ENCODE assay signal across 1 cellular context in the genomic region with DNA sequence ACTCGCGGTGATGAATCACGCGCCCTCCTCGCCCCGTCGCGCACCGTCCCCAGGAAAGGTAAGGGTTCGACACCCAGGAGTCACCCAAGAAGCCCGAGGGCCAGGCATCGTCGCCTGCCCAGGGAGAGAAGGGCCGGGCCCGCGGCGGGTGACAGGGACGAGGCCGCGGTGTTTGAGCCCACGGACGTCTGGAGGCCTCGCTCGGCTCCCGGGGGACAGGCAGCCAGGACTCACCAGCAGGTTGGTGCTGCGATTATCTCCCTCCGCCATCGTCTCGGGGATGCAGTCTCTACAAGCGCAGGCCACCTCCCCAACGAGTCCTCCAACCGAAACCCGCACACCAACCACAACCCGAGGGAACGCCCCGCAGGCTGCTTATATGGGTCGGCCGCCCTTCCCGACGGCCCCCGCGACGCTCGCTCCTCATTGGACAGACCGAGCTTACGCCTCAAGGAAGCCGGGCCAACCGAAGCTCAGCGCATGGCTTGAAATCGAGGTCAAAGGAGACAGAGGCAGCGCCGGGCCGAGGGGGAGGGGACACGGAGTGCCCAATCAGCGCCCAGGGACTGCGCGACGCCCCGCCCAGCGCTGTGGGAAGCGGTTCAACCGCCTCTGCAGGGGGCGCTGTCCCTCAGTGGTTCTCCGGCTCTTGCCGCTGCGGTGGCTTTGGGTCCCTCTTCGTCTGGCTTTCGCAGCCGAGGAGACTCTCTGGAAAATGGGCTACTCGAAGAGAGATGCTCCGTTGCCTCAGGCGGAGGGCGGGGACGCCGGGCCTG.
TF ChIP-seq lines count a peak whose summit lies in the region.

A gene (minus strand): TSS at position 353 of the 776 bp plus-strand sequence. CDS start 83 bp downstream, at position 270.

TF ChIP-seq in GM12878, 131 proteins besides CTCF, POLR2A, EP300 and RAD21 (continued from another document and continues in another):
- 0 out of 2 replicates have a peak, but pooled peaks have one; percentile 53 for TF ChIP-seq ZBED1 (IDR thresholded peaks at IDR 0.05; ENCODE audit: borderline replicate concordance)
- TF ChIP-seq WRNIP1 (IDR thresholded peaks at IDR 0.05; ENCODE audit: borderline replicate concordance, low read depth, low read length), result no peak
- TF ChIP-seq, protein P1, sequence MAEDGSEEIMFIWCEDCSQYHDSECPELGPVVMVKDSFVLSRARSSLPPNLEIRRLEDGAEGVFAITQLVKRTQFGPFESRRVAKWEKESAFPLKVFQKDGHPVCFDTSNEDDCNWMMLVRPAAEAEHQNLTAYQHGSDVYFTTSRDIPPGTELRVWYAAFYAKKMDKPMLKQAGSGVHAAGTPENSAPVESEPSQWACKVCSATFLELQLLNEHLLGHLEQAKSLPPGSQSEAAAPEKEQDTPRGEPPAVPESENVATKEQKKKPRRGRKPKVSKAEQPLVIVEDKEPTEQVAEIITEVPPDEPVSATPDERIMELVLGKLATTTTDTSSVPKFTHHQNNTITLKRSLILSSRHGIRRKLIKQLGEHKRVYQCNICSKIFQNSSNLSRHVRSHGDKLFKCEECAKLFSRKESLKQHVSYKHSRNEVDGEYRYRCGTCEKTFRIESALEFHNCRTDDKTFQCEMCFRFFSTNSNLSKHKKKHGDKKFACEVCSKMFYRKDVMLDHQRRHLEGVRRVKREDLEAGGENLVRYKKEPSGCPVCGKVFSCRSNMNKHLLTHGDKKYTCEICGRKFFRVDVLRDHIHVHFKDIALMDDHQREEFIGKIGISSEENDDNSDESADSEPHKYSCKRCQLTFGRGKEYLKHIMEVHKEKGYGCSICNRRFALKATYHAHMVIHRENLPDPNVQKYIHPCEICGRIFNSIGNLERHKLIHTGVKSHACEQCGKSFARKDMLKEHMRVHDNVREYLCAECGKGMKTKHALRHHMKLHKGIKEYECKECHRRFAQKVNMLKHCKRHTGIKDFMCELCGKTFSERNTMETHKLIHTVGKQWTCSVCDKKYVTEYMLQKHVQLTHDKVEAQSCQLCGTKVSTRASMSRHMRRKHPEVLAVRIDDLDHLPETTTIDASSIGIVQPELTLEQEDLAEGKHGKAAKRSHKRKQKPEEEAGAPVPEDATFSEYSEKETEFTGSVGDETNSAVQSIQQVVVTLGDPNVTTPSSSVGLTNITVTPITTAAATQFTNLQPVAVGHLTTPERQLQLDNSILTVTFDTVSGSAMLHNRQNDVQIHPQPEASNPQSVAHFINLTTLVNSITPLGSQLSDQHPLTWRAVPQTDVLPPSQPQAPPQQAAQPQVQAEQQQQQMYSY (CRISPR knock-in tag; IDR thresholded peaks at IDR 0.05), result no peak
- TF ChIP-seq SPI1 (IDR thresholded peaks at IDR 0.05; ENCODE audit: borderline replicate concordance, insufficient read depth, low read depth, low read length), result 0 out of 2 replicates have a peak, but pooled peaks have one; percentile 75
- TF ChIP-seq, protein P2, sequence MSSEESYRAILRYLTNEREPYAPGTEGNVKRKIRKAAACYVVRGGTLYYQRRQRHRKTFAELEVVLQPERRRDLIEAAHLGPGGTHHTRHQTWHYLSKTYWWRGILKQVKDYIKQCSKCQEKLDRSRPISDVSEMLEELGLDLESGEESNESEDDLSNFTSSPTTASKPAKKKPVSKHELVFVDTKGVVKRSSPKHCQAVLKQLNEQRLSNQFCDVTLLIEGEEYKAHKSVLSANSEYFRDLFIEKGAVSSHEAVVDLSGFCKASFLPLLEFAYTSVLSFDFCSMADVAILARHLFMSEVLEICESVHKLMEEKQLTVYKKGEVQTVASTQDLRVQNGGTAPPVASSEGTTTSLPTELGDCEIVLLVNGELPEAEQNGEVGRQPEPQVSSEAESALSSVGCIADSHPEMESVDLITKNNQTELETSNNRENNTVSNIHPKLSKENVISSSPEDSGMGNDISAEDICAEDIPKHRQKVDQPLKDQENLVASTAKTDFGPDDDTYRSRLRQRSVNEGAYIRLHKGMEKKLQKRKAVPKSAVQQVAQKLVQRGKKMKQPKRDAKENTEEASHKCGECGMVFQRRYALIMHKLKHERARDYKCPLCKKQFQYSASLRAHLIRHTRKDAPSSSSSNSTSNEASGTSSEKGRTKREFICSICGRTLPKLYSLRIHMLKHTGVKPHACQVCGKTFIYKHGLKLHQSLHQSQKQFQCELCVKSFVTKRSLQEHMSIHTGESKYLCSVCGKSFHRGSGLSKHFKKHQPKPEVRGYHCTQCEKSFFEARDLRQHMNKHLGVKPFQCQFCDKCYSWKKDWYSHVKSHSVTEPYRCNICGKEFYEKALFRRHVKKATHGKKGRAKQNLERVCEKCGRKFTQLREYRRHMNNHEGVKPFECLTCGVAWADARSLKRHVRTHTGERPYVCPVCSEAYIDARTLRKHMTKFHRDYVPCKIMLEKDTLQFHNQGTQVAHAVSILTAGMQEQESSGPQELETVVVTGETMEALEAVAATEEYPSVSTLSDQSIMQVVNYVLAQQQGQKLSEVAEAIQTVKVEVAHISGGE (CRISPR knock-in tag; IDR thresholded peaks at IDR 0.05), result peak; percentile 73
- TF ChIP-seq BACH1 (IDR thresholded peaks at IDR 0.05; ENCODE audit: borderline replicate concordance), result peak; percentile 76
- peak; percentile 40 for TF ChIP-seq LARP7 (IDR thresholded peaks at IDR 0.05)
- TF ChIP-seq KDM1A (IDR thresholded peaks at IDR 0.05; ENCODE audit: borderline replicate concordance), result no peak
- TF ChIP-seq, protein P3, sequence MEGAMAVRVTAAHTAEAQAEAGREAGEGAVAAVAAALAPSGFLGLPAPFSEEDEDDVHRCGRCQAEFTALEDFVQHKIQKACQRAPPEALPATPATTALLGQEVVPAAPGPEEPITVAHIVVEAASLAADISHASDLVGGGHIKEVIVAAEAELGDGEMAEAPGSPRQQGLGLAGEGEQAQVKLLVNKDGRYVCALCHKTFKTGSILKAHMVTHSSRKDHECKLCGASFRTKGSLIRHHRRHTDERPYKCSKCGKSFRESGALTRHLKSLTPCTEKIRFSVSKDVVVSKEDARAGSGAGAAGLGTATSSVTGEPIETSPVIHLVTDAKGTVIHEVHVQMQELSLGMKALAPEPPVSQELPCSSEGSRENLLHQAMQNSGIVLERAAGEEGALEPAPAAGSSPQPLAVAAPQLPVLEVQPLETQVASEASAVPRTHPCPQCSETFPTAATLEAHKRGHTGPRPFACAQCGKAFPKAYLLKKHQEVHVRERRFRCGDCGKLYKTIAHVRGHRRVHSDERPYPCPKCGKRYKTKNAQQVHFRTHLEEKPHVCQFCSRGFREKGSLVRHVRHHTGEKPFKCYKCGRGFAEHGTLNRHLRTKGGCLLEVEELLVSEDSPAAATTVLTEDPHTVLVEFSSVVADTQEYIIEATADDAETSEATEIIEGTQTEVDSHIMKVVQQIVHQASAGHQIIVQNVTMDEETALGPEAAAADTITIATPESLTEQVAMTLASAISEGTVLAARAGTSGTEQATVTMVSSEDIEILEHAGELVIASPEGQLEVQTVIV (IDR thresholded peaks at IDR 0.05; ENCODE audit: borderline replicate concordance, partially characterized antibody), result no peak
- TF ChIP-seq SMAD1 (IDR thresholded peaks at IDR 0.05; ENCODE audit: low read depth, partially characterized antibody), result peak; percentile 64
- TF ChIP-seq, protein P4, sequence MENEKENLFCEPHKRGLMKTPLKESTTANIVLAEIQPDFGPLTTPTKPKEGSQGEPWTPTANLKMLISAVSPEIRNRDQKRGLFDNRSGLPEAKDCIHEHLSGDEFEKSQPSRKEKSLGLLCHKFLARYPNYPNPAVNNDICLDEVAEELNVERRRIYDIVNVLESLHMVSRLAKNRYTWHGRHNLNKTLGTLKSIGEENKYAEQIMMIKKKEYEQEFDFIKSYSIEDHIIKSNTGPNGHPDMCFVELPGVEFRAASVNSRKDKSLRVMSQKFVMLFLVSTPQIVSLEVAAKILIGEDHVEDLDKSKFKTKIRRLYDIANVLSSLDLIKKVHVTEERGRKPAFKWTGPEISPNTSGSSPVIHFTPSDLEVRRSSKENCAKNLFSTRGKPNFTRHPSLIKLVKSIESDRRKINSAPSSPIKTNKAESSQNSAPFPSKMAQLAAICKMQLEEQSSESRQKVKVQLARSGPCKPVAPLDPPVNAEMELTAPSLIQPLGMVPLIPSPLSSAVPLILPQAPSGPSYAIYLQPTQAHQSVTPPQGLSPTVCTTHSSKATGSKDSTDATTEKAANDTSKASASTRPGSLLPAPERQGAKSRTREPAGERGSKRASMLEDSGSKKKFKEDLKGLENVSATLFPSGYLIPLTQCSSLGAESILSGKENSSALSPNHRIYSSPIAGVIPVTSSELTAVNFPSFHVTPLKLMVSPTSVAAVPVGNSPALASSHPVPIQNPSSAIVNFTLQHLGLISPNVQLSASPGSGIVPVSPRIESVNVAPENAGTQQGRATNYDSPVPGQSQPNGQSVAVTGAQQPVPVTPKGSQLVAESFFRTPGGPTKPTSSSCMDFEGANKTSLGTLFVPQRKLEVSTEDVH (IDR thresholded peaks at IDR 0.05; ENCODE audit: low read depth, partially characterized antibody), result no peak
- peak; percentile 44; the same call in 1 of the 2 replicates for TF ChIP-seq RB1 (IDR thresholded peaks at IDR 0.05; ENCODE audit: borderline replicate concordance)
- peak; percentile 68 for TF ChIP-seq RELA (IDR thresholded peaks at IDR 0.05; ENCODE audit: borderline replicate concordance, partially characterized antibody)
- TF ChIP-seq RCOR1 (conservative IDR thresholded peaks at IDR 0.05; ENCODE audit: low read depth, low read length), result peak; percentile 49; the same call in 1 of the 2 replicates
- TF ChIP-seq, protein P5, sequence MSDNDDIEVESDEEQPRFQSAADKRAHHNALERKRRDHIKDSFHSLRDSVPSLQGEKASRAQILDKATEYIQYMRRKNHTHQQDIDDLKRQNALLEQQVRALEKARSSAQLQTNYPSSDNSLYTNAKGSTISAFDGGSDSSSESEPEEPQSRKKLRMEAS (IDR thresholded peaks at IDR 0.05; ENCODE audit: low read depth, low read length), result peak; percentile 78; the same call in 1 of the 2 replicates
- peak; percentile 93 for TF ChIP-seq NR2F1 (conservative IDR thresholded peaks at IDR 0.05)
- TF ChIP-seq POLR2AphosphoS5 (IDR thresholded peaks at IDR 0.05; ENCODE audit: low read length), result peak; percentile 99
- TF ChIP-seq ASH2L (IDR thresholded peaks at IDR 0.05; ENCODE audit: borderline replicate concordance, low read depth), result no peak
- TF ChIP-seq RAD51 (IDR thresholded peaks at IDR 0.05), result no peak
- TF ChIP-seq RBBP5 (conservative IDR thresholded peaks at IDR 0.05), result no peak
- TF ChIP-seq TARDBP (IDR thresholded peaks at IDR 0.05; ENCODE audit: borderline replicate concordance), result no peak; the same call in 1 of the 2 replicates
- peak; percentile 92 for TF ChIP-seq POU2F2 (IDR thresholded peaks at IDR 0.05; ENCODE audit: borderline replicate concordance, low read depth, low read length)
- TF ChIP-seq NR2C1 (IDR thresholded peaks at IDR 0.05), result peak; percentile 92
- peak; percentile 76 for TF ChIP-seq TAF1 (IDR thresholded peaks at IDR 0.05; ENCODE audit: borderline replicate concordance, low read depth, low read length)
- no peak for TF ChIP-seq NRF1 (conservative IDR thresholded peaks at IDR 0.05; ENCODE audit: low read depth, low read length)
- TF ChIP-seq, protein P6, sequence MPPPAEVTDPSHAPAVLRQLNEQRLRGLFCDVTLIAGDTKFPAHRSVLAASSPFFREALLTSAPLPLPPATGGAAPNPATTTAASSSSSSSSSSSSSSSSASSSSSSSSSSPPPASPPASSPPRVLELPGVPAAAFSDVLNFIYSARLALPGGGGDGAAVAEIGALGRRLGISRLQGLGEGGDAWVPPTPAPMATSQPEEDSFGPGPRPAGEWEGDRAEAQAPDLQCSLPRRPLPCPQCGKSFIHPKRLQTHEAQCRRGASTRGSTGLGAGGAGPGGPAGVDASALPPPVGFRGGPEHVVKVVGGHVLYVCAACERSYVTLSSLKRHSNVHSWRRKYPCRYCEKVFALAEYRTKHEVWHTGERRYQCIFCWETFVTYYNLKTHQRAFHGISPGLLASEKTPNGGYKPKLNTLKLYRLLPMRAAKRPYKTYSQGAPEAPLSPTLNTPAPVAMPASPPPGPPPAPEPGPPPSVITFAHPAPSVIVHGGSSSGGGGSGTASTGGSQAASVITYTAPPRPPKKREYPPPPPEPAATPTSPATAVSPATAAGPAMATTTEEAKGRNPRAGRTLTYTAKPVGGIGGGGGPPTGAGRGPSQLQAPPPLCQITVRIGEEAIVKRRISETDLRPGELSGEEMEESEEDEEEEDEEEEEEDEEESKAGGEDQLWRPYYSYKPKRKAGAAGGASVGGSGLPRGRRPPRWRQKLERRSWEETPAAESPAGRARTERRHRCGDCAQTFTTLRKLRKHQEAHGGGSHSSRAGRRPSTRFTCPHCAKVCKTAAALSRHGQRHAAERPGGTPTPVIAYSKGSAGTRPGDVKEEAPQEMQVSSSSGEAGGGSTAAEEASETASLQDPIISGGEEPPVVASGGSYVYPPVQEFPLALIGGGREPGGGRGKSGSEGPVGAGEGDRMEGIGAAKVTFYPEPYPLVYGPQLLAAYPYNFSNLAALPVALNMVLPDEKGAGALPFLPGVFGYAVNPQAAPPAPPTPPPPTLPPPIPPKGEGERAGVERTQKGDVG (CRISPR knock-in tag; IDR thresholded peaks at IDR 0.05), result no peak
- TF ChIP-seq, protein P7, sequence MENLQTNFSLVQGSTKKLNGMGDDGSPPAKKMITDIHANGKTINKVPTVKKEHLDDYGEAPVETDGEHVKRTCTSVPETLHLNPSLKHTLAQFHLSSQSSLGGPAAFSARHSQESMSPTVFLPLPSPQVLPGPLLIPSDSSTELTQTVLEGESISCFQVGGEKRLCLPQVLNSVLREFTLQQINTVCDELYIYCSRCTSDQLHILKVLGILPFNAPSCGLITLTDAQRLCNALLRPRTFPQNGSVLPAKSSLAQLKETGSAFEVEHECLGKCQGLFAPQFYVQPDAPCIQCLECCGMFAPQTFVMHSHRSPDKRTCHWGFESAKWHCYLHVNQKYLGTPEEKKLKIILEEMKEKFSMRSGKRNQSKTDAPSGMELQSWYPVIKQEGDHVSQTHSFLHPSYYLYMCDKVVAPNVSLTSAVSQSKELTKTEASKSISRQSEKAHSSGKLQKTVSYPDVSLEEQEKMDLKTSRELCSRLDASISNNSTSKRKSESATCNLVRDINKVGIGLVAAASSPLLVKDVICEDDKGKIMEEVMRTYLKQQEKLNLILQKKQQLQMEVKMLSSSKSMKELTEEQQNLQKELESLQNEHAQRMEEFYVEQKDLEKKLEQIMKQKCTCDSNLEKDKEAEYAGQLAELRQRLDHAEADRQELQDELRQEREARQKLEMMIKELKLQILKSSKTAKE (IDR thresholded peaks at IDR 0.05; ENCODE audit: low read depth, poor library complexity, severe bottlenecking), result no peak
- no peak; the same call in 1 of the 2 replicates for TF ChIP-seq TBL1XR1 (IDR thresholded peaks at IDR 0.05; ENCODE audit: low read depth, low read length)
- TF ChIP-seq SMARCA5 (IDR thresholded peaks at IDR 0.05), result peak; percentile 87
- TF ChIP-seq, protein P8, sequence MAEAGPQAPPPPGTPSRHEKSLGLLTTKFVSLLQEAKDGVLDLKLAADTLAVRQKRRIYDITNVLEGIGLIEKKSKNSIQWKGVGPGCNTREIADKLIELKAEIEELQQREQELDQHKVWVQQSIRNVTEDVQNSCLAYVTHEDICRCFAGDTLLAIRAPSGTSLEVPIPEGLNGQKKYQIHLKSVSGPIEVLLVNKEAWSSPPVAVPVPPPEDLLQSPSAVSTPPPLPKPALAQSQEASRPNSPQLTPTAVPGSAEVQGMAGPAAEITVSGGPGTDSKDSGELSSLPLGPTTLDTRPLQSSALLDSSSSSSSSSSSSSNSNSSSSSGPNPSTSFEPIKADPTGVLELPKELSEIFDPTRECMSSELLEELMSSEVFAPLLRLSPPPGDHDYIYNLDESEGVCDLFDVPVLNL (IDR thresholded peaks at IDR 0.05; ENCODE audit: low read depth, low read length), result peak; percentile 81
- peak; percentile 30 for TF ChIP-seq NFYA (IDR thresholded peaks at IDR 0.05; ENCODE audit: borderline replicate concordance, low read depth, low read length)
- 0 out of 2 replicates have a peak, but pooled peaks have one; percentile 7 for TF ChIP-seq JUND (IDR thresholded peaks at IDR 0.05; ENCODE audit: low read depth, low read length)
